ENCODE assay signal across 12 cellular contexts in genomic region chr1:39133340-39133684, GRCh38.
DNase-seq lines count a peak whose midpoint lies in the region; ATAC-seq and TF ChIP-seq lines count a peak whose summit lies in the region.
"Had no signal": no experiment of that assay in that cellular context is flagged by ENCODE, and none has a peak within 500 bp of the region (broad histone marks: within the 10 kb centered on the region; RNA-seq: fewer than 3 reads in every experiment).

No MANE protein-coding gene starts in this region.

- WGBS in SK-N-SH (ENCODE audit: low lambda C conversion rate): 86% methylated on average over 1 of the region's 1 CpG
- no CpG with 5 or more reads among the region's 1 CpG for WGBS in endodermal cell (ENCODE audit: insufficient coverage in 1 of 2, insufficient read length in 1 of 2), 2 experiments

- peaks cover 92% of the 10 kb centered on the region for H3K79me2 ChIP-seq in SK-N-SH (ENCODE audit: insufficient read depth)

- peak overlapping the region; percentile 13; the same call in 1 of the 2 replicates for H3K4me2 ChIP-seq in SK-N-SH

- H3K4me1 Mint-ChIP-seq in endodermal cell: peaks cover 32% of the 10 kb centered on the region
- peaks cover 59% of the 10 kb centered on the region for H3K4me1 Mint-ChIP-seq in nephron
- H3K4me1 Mint-ChIP-seq in type B pancreatic cell (ENCODE audit: unreplicated experiment): peaks cover 47% of the 10 kb centered on the region

- H3K27ac Mint-ChIP-seq in endodermal cell (peak overlapping the region; percentile 89), nephron (peak overlapping the region; percentile 69 to 91 (median 84)), type B pancreatic cell (peak overlapping the region; percentile 85)
- H3K27ac Mint-ChIP-seq: activated naive CD8-positive, alpha-beta T cell treated with anti-CD3 and anti-CD28 coated beads for 36 hours had no signal

- TF ChIP-seq EP300 in SK-N-SH (IDR thresholded peaks at IDR 0.05; ENCODE audit: borderline replicate concordance in 1 of 2, low read depth in 1 of 2, low read length in 1 of 2): 0 out of 4 replicates have a peak, but pooled peaks of 1 of the 2 experiments have one; percentile 12

- H2AFZ ChIP-seq in SK-N-SH (ENCODE audit: low read depth): no peak overlapping the region

- no peaks in the 10 kb centered on the region for H3K9me2 ChIP-seq in SK-N-SH

- no peak for TF ChIP-seq RAD21 in SK-N-SH (IDR thresholded peaks at IDR 0.05; ENCODE audit: low read length)

- DNase-seq in SK-N-SH (no peak), endodermal cell (no peak), type B pancreatic cell (ENCODE audit: extremely low spot score, unreplicated experiment) (no peak)
- no peak for DNase-seq in NK-92 treated with Interleukin-12 subunit alpha and Interleukin-12 subunit beta, amount 100 ng/mL, for 24 hours (lab: John Stamatoyannopoulos, UW)
- DNase-seq: activated naive CD8-positive, alpha-beta T cell treated with anti-CD3 and anti-CD28 coated beads for 36 hours; effector CD4-positive, alpha-beta T cell; NCI-H1694 treated with DMSO at 0.1 percent for 48 hours; stimulated activated CD4-positive, alpha-beta T cell treated with anti-CD3 and anti-CD28 coated beads, Interleukin-15, amount 100 ng/mL, for 24 hours had no signal

- H3K36me3 Mint-ChIP-seq in endodermal cell (ENCODE audit: low read depth) (peaks cover 2% of the 10 kb centered on the region), nephron (ENCODE audit: low read depth) (no peaks in the 10 kb centered on the region), type B pancreatic cell (no peaks in the 10 kb centered on the region)
- H3K36me3 Mint-ChIP-seq: activated naive CD8-positive, alpha-beta T cell treated with anti-CD3 and anti-CD28 coated beads for 36 hours had no signal

- H3K4me3 Mint-ChIP-seq in endodermal cell (peak overlapping the region; percentile 21), nephron (no peak overlapping the region), type B pancreatic cell (peak overlapping the region; percentile 60)
- H3K4me3 Mint-ChIP-seq: activated naive CD8-positive, alpha-beta T cell treated with anti-CD3 and anti-CD28 coated beads for 36 hours had no signal

- POLR2A ChIA-PET in SK-N-SH (lab: Yijun Ruan, JAX): interaction anchor here (0.7 kb wide), 1 partner anchor 13 kb away, joined by 4 read pairs; no protein-coding TSS in a partner anchor

- H3K9ac ChIP-seq in SK-N-SH: no peak overlapping the region; the same call in 1 of the 2 replicates
- H3K9ac ChIP-seq in endodermal cell (ENCODE audit: extremely low read depth, low read length, poor library complexity, severe bottlenecking): peak overlapping the region; percentile 16

- H3K4me3 ChIP-seq in SK-N-SH (ENCODE audit: low read depth in 2 of 2, low read length in 1 of 2) (no peak overlapping the region), endodermal cell (ENCODE audit: low read length) (no peak overlapping the region)

- peak overlapping the region; percentile 64 to 94; a peak in 3 of 4 replicates for H3K27ac ChIP-seq in SK-N-SH (ENCODE audit: low read depth in 2 of 2, low read length in 1 of 2)
- peak overlapping the region; percentile 89 for H3K27ac ChIP-seq in endodermal cell (ENCODE audit: low read depth, low read length)

- H3K4me1 ChIP-seq in SK-N-SH (ENCODE audit: control insufficient read depth in 1 of 2, insufficient read depth in 2 of 2, low read depth in 1 of 2, low read length in 1 of 2) (peaks cover 16 to 45% of the 10 kb centered on the region in 2 experiments), endodermal cell (ENCODE audit: control insufficient read depth, insufficient read depth, low read length) (peaks cover 4% of the 10 kb centered on the region)

- H3K27me3 Mint-ChIP-seq in endodermal cell (ENCODE audit: insufficient read depth): no peaks in the 10 kb centered on the region
- H3K27me3 Mint-ChIP-seq in nephron (ENCODE audit: low read depth): no peaks in the 10 kb centered on the region
- H3K27me3 Mint-ChIP-seq in type B pancreatic cell: no peaks in the 10 kb centered on the region
- H3K27me3 Mint-ChIP-seq: activated naive CD8-positive, alpha-beta T cell treated with anti-CD3 and anti-CD28 coated beads for 36 hours had no signal

- H3K36me3 ChIP-seq in SK-N-SH (replicated peaks in 1 of 2; ENCODE audit: control insufficient read depth in 1 of 2, insufficient read depth in 2 of 2, low read length in 1 of 2) (no peaks in the 10 kb centered on the region), endodermal cell (ENCODE audit: control insufficient read depth, insufficient read depth, low read length) (no peaks in the 10 kb centered on the region)

- CTCF ChIA-PET in SK-N-SH (lab: Yijun Ruan, JAX): interaction anchor here (1.0 to 5.5 kb wide), 7 partner anchors 9 to 125 kb away, joined by 3 to 46 read pairs (median 5); no protein-coding TSS in a partner anchor

- ATAC-seq in SK-N-SH treated with all-trans-retinoic acid at 6 μM for 48 hours: no peak
- ATAC-seq in HG02588 (IDR thresholded peaks at IDR 0.05; ENCODE audit: unreplicated experiment): no peak
- no peak for ATAC-seq in HG02610 (IDR thresholded peaks at IDR 0.05; ENCODE audit: unreplicated experiment)

- H3F3A ChIP-seq in SK-N-SH (replicated peaks; ENCODE audit: insufficient read depth): peaks cover 32% of the 10 kb centered on the region

- no peaks in the 10 kb centered on the region for H3K27me3 ChIP-seq in SK-N-SH (ENCODE audit: insufficient read depth)
- H3K27me3 ChIP-seq in endodermal cell (ENCODE audit: control insufficient read depth, insufficient read depth, low read length, poor library complexity, severe bottlenecking): no peaks in the 10 kb centered on the region

- H4K20me1 ChIP-seq in SK-N-SH (ENCODE audit: insufficient read depth): peaks cover 7% of the 10 kb centered on the region

- H3K9me3 ChIP-seq in SK-N-SH (no peaks in the 10 kb centered on the region), endodermal cell (ENCODE audit: control insufficient read depth, low read length) (no peaks in the 10 kb centered on the region)

- H3K9me3 Mint-ChIP-seq in endodermal cell: no peaks in the 10 kb centered on the region
- no peaks in the 10 kb centered on the region for H3K9me3 Mint-ChIP-seq in nephron
- H3K9me3 Mint-ChIP-seq in type B pancreatic cell: no peaks in the 10 kb centered on the region
- H3K9me3 Mint-ChIP-seq: activated naive CD8-positive, alpha-beta T cell treated with anti-CD3 and anti-CD28 coated beads for 36 hours had no signal

- TF ChIP-seq CTCF in SK-N-SH (IDR thresholded peaks at IDR 0.05) (no peak), endodermal cell (conservative IDR thresholded peaks at IDR 0.05) (no peak), nephron (IDR thresholded peaks at IDR 0.05; ENCODE audit: unreplicated experiment in 3 of 3) (no peak), type B pancreatic cell (conservative IDR thresholded peaks at IDR 0.05) (no peak)

TF ChIP-seq in SK-N-SH, 30 proteins besides CTCF, POLR2A, EP300 and RAD21 (continues in another document):
- TF ChIP-seq RFX5 (IDR thresholded peaks at IDR 0.05; ENCODE audit: low read length): no peak
- no peak for TF ChIP-seq GABPA (IDR thresholded peaks at IDR 0.05; ENCODE audit: low read depth)
- TF ChIP-seq, protein P1, sequence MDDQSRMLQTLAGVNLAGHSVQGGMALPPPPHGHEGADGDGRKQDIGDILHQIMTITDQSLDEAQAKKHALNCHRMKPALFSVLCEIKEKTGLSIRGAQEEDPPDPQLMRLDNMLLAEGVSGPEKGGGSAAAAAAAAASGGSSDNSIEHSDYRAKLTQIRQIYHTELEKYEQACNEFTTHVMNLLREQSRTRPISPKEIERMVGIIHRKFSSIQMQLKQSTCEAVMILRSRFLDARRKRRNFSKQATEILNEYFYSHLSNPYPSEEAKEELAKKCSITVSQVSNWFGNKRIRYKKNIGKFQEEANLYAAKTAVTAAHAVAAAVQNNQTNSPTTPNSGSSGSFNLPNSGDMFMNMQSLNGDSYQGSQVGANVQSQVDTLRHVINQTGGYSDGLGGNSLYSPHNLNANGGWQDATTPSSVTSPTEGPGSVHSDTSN (IDR thresholded peaks at IDR 0.05): no peak
- TF ChIP-seq, protein P2, sequence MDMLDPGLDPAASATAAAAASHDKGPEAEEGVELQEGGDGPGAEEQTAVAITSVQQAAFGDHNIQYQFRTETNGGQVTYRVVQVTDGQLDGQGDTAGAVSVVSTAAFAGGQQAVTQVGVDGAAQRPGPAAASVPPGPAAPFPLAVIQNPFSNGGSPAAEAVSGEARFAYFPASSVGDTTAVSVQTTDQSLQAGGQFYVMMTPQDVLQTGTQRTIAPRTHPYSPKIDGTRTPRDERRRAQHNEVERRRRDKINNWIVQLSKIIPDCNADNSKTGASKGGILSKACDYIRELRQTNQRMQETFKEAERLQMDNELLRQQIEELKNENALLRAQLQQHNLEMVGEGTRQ (IDR thresholded peaks at IDR 0.05; ENCODE audit: borderline replicate concordance, low read depth, low read length): no peak
- TF ChIP-seq SIN3A (IDR thresholded peaks at IDR 0.05; ENCODE audit: borderline replicate concordance, low read depth, low read length): no peak
- no peak for TF ChIP-seq TCF12 (IDR thresholded peaks at IDR 0.05)
- no peak for TF ChIP-seq NRF1 (IDR thresholded peaks at IDR 0.05; ENCODE audit: low read depth, low read length)

TF ChIP-seq in SK-N-SH treated with all-trans-retinoic acid at 6 μM for 48 hours, 23 proteins besides CTCF, POLR2A, EP300 and RAD21 (continues in another document):
- no peak for TF ChIP-seq ZNF70 (CRISPR knock-in tag; IDR thresholded peaks at IDR 0.05)
- no peak for TF ChIP-seq ESRRG (CRISPR knock-in tag; IDR thresholded peaks at IDR 0.05)
- no peak for TF ChIP-seq PPARA (CRISPR knock-in tag; IDR thresholded peaks at IDR 0.05; ENCODE audit: borderline replicate concordance)
- TF ChIP-seq SNAI2 (CRISPR knock-in tag; IDR thresholded peaks at IDR 0.05): no peak
- no peak for TF ChIP-seq ZFP30 (CRISPR knock-in tag; IDR thresholded peaks at IDR 0.05)
- no peak for TF ChIP-seq OSR1 (CRISPR knock-in tag; IDR thresholded peaks at IDR 0.05)
- no peak for TF ChIP-seq ZNF8 (CRISPR knock-in tag; IDR thresholded peaks at IDR 0.05)
- TF ChIP-seq ZC3H10 (CRISPR knock-in tag; IDR thresholded peaks at IDR 0.05): no peak

Comparison
In these comparisons a context has a peak if more than half of its experiments do, and no peak if none do; other contexts are left out.
1. H3K4me3 Mint-ChIP-seq: peak in endodermal cell (single experiment) and type B pancreatic cell (single experiment); none in nephron (0 of 3).
2. Peak in every context shown above with its lines, with median percentiles within 50 percentile points of each other: H3K27ac Mint-ChIP-seq.